8 cellular contexts compared by ENCODE assay signal in the genomic region with DNA sequence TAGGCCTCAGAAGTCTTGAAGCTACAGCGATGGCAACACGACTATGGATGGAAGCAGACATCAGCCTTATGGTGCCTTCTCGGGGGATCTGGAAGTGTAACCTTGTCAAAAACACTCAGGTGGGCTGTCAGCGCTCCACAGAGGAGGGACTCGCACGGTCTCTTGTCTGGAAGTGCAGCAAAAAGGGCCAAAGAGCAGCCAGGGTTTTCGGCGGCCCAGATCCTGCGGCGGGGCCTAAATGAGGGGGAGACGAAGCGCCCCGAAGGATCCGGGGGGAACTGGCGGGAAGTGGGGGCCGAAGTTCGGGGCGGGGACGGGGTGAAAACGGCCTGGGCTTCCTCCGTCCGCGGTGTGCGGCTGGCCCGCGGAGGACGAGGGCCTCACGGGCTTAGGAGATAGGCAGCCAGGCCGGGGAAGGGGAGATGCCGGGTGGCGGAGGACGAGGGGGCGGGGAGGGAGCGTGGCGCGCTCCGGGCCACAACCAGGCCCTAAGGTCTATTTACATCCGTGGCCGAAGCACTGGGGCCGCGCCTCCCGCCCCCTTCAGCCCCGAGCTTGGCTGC. TPM values are rescaled to one million over a fixed set of nuclear protein-coding genes. Genes with fewer than 3 reads are reported as not detected.
A peak's percentile ranks its signal among the peaks of the same experiment; 100 is the strongest.
DNase-seq lines count a peak whose midpoint lies in the region; ATAC-seq and TF ChIP-seq lines count a peak whose summit lies in the region.

No MANE protein-coding gene starts in this region.

- H3K4me3 ChIP-seq in BJ (ENCODE audit: low read depth, low read length): peak overlapping the region; percentile 98
- peak overlapping the region; percentile 96 for H3K4me3 ChIP-seq in thymus (ENCODE audit: low read length)

- TF ChIP-seq CTCF in BJ (IDR thresholded peaks at IDR 0.05; ENCODE audit: insufficient read depth, low read depth, low read length): no peak

- H3K9me3 Mint-ChIP-seq in activated naive CD8-positive, alpha-beta T cell treated with anti-CD3 and anti-CD28 coated beads for 36 hours: no peaks in the 10 kb centered on the region

- H3K36me3 Mint-ChIP-seq in activated naive CD8-positive, alpha-beta T cell treated with anti-CD3 and anti-CD28 coated beads for 36 hours: peaks cover 50% of the 10 kb centered on the region

- H3K4me1 Mint-ChIP-seq in activated naive CD8-positive, alpha-beta T cell treated with anti-CD3 and anti-CD28 coated beads for 36 hours: peaks cover 60% of the 10 kb centered on the region

- H3K27me3 Mint-ChIP-seq in activated naive CD8-positive, alpha-beta T cell treated with anti-CD3 and anti-CD28 coated beads for 36 hours: no peaks in the 10 kb centered on the region

- POLR2A ChIA-PET in BJ (lab: Charles Lee): no interaction called here

- DNase-seq in BJ (ENCODE audit: low read depth) (no peak), NCI-H526 treated with DMSO at 0.1 percent for 48 hours (lab: John Stamatoyannopoulos, UW) (no peak), OCI-M2 (lab: John Stamatoyannopoulos, UW; ENCODE audit: unreplicated experiment) (no peak)
- DNase-seq in activated naive CD8-positive, alpha-beta T cell treated with anti-CD3 and anti-CD28 coated beads for 36 hours: no peak

- H3K27me3 ChIP-seq in BJ (ENCODE audit: control insufficient read depth, insufficient read depth, low read length) (no peaks in the 10 kb centered on the region), layer of hippocampus (ENCODE audit: control insufficient read depth, insufficient read depth, low read length) (no peaks in the 10 kb centered on the region), thymus (ENCODE audit: control insufficient read depth, insufficient read depth) (no peaks in the 10 kb centered on the region)

- H3K4me3 Mint-ChIP-seq in activated naive CD8-positive, alpha-beta T cell treated with anti-CD3 and anti-CD28 coated beads for 36 hours: peak overlapping the region; percentile 99

- peak overlapping the region; percentile 96 for H3K27ac ChIP-seq in layer of hippocampus (ENCODE audit: low read depth, low read length)
- H3K27ac ChIP-seq in thymus (ENCODE audit: low read depth): peak overlapping the region; percentile 96

- ATAC-seq in HG02678 (IDR thresholded peaks at IDR 0.05; ENCODE audit: unreplicated experiment) (peak; percentile 10), HG03469 (IDR thresholded peaks at IDR 0.05; ENCODE audit: unreplicated experiment) (no peak)

- peaks cover 3% of the 10 kb centered on the region for H3K36me3 ChIP-seq in BJ (ENCODE audit: control insufficient read depth, insufficient read depth, low read length)
- H3K36me3 ChIP-seq in thymus (ENCODE audit: control insufficient read depth, insufficient read depth): peaks cover 24% of the 10 kb centered on the region

- peak overlapping the region; percentile 96 for H3K27ac Mint-ChIP-seq in activated naive CD8-positive, alpha-beta T cell treated with anti-CD3 and anti-CD28 coated beads for 36 hours

- peaks cover 27% of the 10 kb centered on the region for H3K4me1 ChIP-seq in thymus (ENCODE audit: control insufficient read depth, insufficient read depth, low read length)

- WGBS in thymus: 1% methylated on average over 43 of the region's 43 CpGs

- H3K9me3 ChIP-seq in thymus (ENCODE audit: control insufficient read depth): peaks cover 2% of the 10 kb centered on the region

- CTCF ChIA-PET in BJ (lab: Yijun Ruan, JAX): interaction anchor here (1.1 to 5.1 kb wide), 2 partner anchors 9 to 173 kb away, joined by 6 to 49 read pairs; no protein-coding TSS in a partner anchor

RNA-seq across cellular contexts. Expression of a gene that starts 0.6 kb away (rescaled TPM):
- polyA plus RNA-seq in BJ (2011; rRNA removed) (54.2 and 68.6 TPM in 2 replicates), thymus (39.0 TPM)
- polyA minus RNA-seq in BJ (2011; rRNA and poly(A)+ RNA removed): 58.5 and 63.4 TPM in 2 replicates
- 100 to 1,000 TPM in 1 of 2 experiments, 10 to 100 TPM in 1; 94.0 to 109 TPM for total RNA-seq in activated naive CD8-positive, alpha-beta T cell treated with anti-CD3 and anti-CD28 coated beads for 36 hours
